15 cellular contexts compared by ENCODE assay signal in the genomic region with DNA sequence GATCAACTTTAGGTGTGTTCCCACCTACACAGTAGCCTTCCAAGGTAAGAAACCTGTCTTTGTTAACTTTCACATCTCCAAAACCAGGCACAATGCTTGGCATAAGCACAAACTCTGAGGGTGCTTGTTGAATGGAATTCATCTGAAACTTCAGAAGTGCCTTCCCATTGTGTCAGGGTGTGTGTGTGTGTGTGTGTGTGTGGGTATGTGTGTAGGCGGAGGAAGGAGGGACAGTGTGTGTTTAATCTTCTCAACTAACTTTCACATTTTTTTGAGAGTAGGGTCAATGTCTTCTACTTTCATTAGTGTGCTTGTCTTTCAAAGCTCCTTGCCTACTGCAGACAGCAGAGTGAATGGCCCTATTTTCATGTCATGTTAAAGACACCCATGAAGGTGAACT. TPM values are rescaled to one million over a fixed set of nuclear protein-coding genes. Genes with fewer than 3 reads are reported as not detected.
DNase-seq lines count a peak whose midpoint lies in the region; ATAC-seq lines count a peak whose summit lies in the region.
"Had no signal": no experiment of that assay in that cellular context is flagged by ENCODE, and none has a peak within 500 bp of the region (broad histone marks: within the 10 kb centered on the region; RNA-seq: fewer than 3 reads in every experiment).

No MANE protein-coding gene starts in this region.

- no peak overlapping the region for H3K27ac Mint-ChIP-seq in stimulated activated naive CD8-positive, alpha-beta T cell treated with anti-CD3 and anti-CD28 coated beads, Interleukin-15, amount 100 ng/mL, for 72 hours
- peak overlapping the region; percentile 52 for H3K27ac Mint-ChIP-seq in activated T-helper 1 cell treated with anti-CD3 and anti-CD28 coated beads, Interleukin-12 subunit alpha, Interleukin-12 subunit beta, Interleukin-2, Interleukin-4 antibody, amounts not matched to agents 30 ng/mL and 10 ng/mL and 1 ng/mL, durations not matched to agents 14 hours and 24 hours and 36 hours
- H3K27ac Mint-ChIP-seq in stimulated activated naive B cell treated with anti-CD40 and anti-IgM and Interleukin-4, amounts not matched to agents 10 μg/mL and 1 μg/mL and 100 μg/mL, for 72 hours, result no peak overlapping the region
- no peak overlapping the region for H3K27ac Mint-ChIP-seq in stimulated activated effector memory CD8-positive, alpha-beta T cell treated with anti-CD3 and anti-CD28 coated beads, Interleukin-12 subunit alpha, Interleukin-12 subunit beta, amount 100 ng/mL, for 72 hours
- H3K27ac Mint-ChIP-seq: CD4-positive, alpha-beta T cell; HFFc6 had no signal

- intact Hi-C loops in activated T-helper 1 cell treated with anti-CD3 and anti-CD28 coated beads, Interleukin-12 subunit alpha, Interleukin-12 subunit beta, Interleukin-2, Interleukin-4 antibody, amounts not matched to agents 30 ng/mL and 10 ng/mL and 1 ng/mL, durations not matched to agents 14 hours and 24 hours and 36 hours (cut with micrococcal nuclease), result no loop called here

- H3K4me1 Mint-ChIP-seq in stimulated activated naive CD8-positive, alpha-beta T cell treated with anti-CD3 and anti-CD28 coated beads, Interleukin-15, amount 100 ng/mL, for 72 hours, result peaks cover 16% of the 10 kb centered on the region
- H3K4me1 Mint-ChIP-seq in activated T-helper 1 cell treated with anti-CD3 and anti-CD28 coated beads, Interleukin-12 subunit alpha, Interleukin-12 subunit beta, Interleukin-2, Interleukin-4 antibody, amounts not matched to agents 30 ng/mL and 10 ng/mL and 1 ng/mL, durations not matched to agents 14 hours and 24 hours and 36 hours (ENCODE audit: low read depth), result peaks cover 42% of the 10 kb centered on the region
- peaks cover 13 to 22% of the 10 kb centered on the region in 2 donors for H3K4me1 Mint-ChIP-seq in stimulated activated naive B cell treated with anti-CD40 and anti-IgM and Interleukin-4, amounts not matched to agents 10 μg/mL and 1 μg/mL and 100 μg/mL, for 72 hours
- H3K4me1 Mint-ChIP-seq in stimulated activated effector memory CD8-positive, alpha-beta T cell treated with anti-CD3 and anti-CD28 coated beads, Interleukin-12 subunit alpha, Interleukin-12 subunit beta, amount 100 ng/mL, for 72 hours, result peaks cover 6% of the 10 kb centered on the region

- peaks cover 0 to 7% of the 10 kb centered on the region in 2 donors for H3K9me3 Mint-ChIP-seq in stimulated activated naive CD8-positive, alpha-beta T cell treated with anti-CD3 and anti-CD28 coated beads, Interleukin-15, amount 100 ng/mL, for 72 hours
- H3K9me3 Mint-ChIP-seq in activated T-helper 1 cell treated with anti-CD3 and anti-CD28 coated beads, Interleukin-12 subunit alpha, Interleukin-12 subunit beta, Interleukin-2, Interleukin-4 antibody, amounts not matched to agents 30 ng/mL and 10 ng/mL and 1 ng/mL, durations not matched to agents 14 hours and 24 hours and 36 hours, result peaks cover 4% of the 10 kb centered on the region
- peaks cover 4 to 5% of the 10 kb centered on the region in 2 donors for H3K9me3 Mint-ChIP-seq in stimulated activated naive B cell treated with anti-CD40 and anti-IgM and Interleukin-4, amounts not matched to agents 10 μg/mL and 1 μg/mL and 100 μg/mL, for 72 hours
- H3K9me3 Mint-ChIP-seq in stimulated activated effector memory CD8-positive, alpha-beta T cell treated with anti-CD3 and anti-CD28 coated beads, Interleukin-12 subunit alpha, Interleukin-12 subunit beta, amount 100 ng/mL, for 72 hours, result no peaks in the 10 kb centered on the region
- H3K9me3 Mint-ChIP-seq: HFFc6 had no signal

- H3K27me3 Mint-ChIP-seq in stimulated activated naive CD8-positive, alpha-beta T cell treated with anti-CD3 and anti-CD28 coated beads, Interleukin-15, amount 100 ng/mL, for 72 hours, result no peaks in the 10 kb centered on the region
- H3K27me3 Mint-ChIP-seq in activated T-helper 1 cell treated with anti-CD3 and anti-CD28 coated beads, Interleukin-12 subunit alpha, Interleukin-12 subunit beta, Interleukin-2, Interleukin-4 antibody, amounts not matched to agents 30 ng/mL and 10 ng/mL and 1 ng/mL, durations not matched to agents 14 hours and 24 hours and 36 hours (ENCODE audit: insufficient read depth), result peaks cover 2% of the 10 kb centered on the region
- H3K27me3 Mint-ChIP-seq in stimulated activated naive B cell treated with anti-CD40 and anti-IgM and Interleukin-4, amounts not matched to agents 10 μg/mL and 1 μg/mL and 100 μg/mL, for 72 hours, result no peaks in the 10 kb centered on the region
- H3K27me3 Mint-ChIP-seq: CD4-positive, alpha-beta T cell had no signal

- H3K4me3 Mint-ChIP-seq in stimulated activated naive CD8-positive, alpha-beta T cell treated with anti-CD3 and anti-CD28 coated beads, Interleukin-15, amount 100 ng/mL, for 72 hours, result no peak overlapping the region
- H3K4me3 Mint-ChIP-seq in activated T-helper 1 cell treated with anti-CD3 and anti-CD28 coated beads, Interleukin-12 subunit alpha, Interleukin-12 subunit beta, Interleukin-2, Interleukin-4 antibody, amounts not matched to agents 30 ng/mL and 10 ng/mL and 1 ng/mL, durations not matched to agents 14 hours and 24 hours and 36 hours, result no peak overlapping the region
- no peak overlapping the region for H3K4me3 Mint-ChIP-seq in stimulated activated naive B cell treated with anti-CD40 and anti-IgM and Interleukin-4, amounts not matched to agents 10 μg/mL and 1 μg/mL and 100 μg/mL, for 72 hours
- no peak overlapping the region for H3K4me3 Mint-ChIP-seq in stimulated activated effector memory CD8-positive, alpha-beta T cell treated with anti-CD3 and anti-CD28 coated beads, Interleukin-12 subunit alpha, Interleukin-12 subunit beta, amount 100 ng/mL, for 72 hours
- H3K4me3 Mint-ChIP-seq: CD4-positive, alpha-beta T cell; HFFc6 had no signal

- no peak for DNase-seq in stimulated activated naive CD8-positive, alpha-beta T cell treated with anti-CD3 and anti-CD28 coated beads, Interleukin-15, amount 100 ng/mL, for 72 hours
- no peak for DNase-seq in stimulated activated naive CD8-positive, alpha-beta T cell treated with anti-CD3 and anti-CD28 coated beads, Interleukin-15, Interleukin-2, amounts not matched to agents 100 U/mL and 50 U/mL, for 24 hours
- DNase-seq in activated T-helper 1 cell treated with anti-CD3 and anti-CD28 coated beads, Interleukin-12 subunit alpha, Interleukin-12 subunit beta, Interleukin-2, Interleukin-4 antibody, amounts not matched to agents 30 ng/mL and 10 ng/mL and 1 ng/mL, durations not matched to agents 14 hours and 24 hours and 36 hours (ENCODE audit: low spot score), result no peak
- no peak for DNase-seq in stimulated activated naive B cell treated with anti-CD40 and anti-IgM and Interleukin-4, amounts not matched to agents 10 μg/mL and 1 μg/mL and 100 μg/mL, for 72 hours
- no peak for DNase-seq in stimulated activated effector memory CD8-positive, alpha-beta T cell treated with anti-CD3 and anti-CD28 coated beads, Interleukin-12 subunit alpha, Interleukin-12 subunit beta, amount 100 ng/mL, for 72 hours (ENCODE audit: low spot score in 2 of 2)
- no peak for DNase-seq in CD1c-positive myeloid dendritic cell (ENCODE audit: extremely low spot score)
- DNase-seq: ACHN; BE2C; C1 segment of cervical spinal cord; Caco-2; CD4-positive, alpha-beta T cell; GM23248; HCEC 1CT; HFFc6 had no signal

- H3K36me3 Mint-ChIP-seq in activated T-helper 1 cell treated with anti-CD3 and anti-CD28 coated beads, Interleukin-12 subunit alpha, Interleukin-12 subunit beta, Interleukin-2, Interleukin-4 antibody, amounts not matched to agents 30 ng/mL and 10 ng/mL and 1 ng/mL, durations not matched to agents 14 hours and 24 hours and 36 hours (ENCODE audit: low read depth), result peaks cover 19% of the 10 kb centered on the region
- peaks cover 7 to 8% of the 10 kb centered on the region in 2 donors for H3K36me3 Mint-ChIP-seq in stimulated activated naive B cell treated with anti-CD40 and anti-IgM and Interleukin-4, amounts not matched to agents 10 μg/mL and 1 μg/mL and 100 μg/mL, for 72 hours
- no peaks in the 10 kb centered on the region for H3K36me3 Mint-ChIP-seq in stimulated activated effector memory CD8-positive, alpha-beta T cell treated with anti-CD3 and anti-CD28 coated beads, Interleukin-12 subunit alpha, Interleukin-12 subunit beta, amount 100 ng/mL, for 72 hours

- peak; percentile 7 for ATAC-seq in stimulated activated naive CD8-positive, alpha-beta T cell treated with anti-CD3 and anti-CD28 coated beads, Interleukin-15, amount 100 ng/mL, for 72 hours
- ATAC-seq in stimulated activated naive CD8-positive, alpha-beta T cell treated with anti-CD3 and anti-CD28 coated beads, Interleukin-15, Interleukin-2, amounts not matched to agents 100 U/mL and 50 U/mL, for 24 hours, result no peak
- peak; percentile 19 to 54 for ATAC-seq in stimulated activated naive B cell treated with anti-CD40 and anti-IgM and Interleukin-4, amounts not matched to agents 10 μg/mL and 1 μg/mL and 100 μg/mL, for 72 hours (replicated peaks)
- ATAC-seq in stimulated activated effector memory CD8-positive, alpha-beta T cell treated with anti-CD3 and anti-CD28 coated beads, Interleukin-12 subunit alpha, Interleukin-12 subunit beta, amount 100 ng/mL, for 72 hours, result no peak
- ATAC-seq: HepG2 had no signal

RNA-seq across cellular contexts. Expression of gene PDE7B, which starts 45.6 kb away (rescaled TPM):
- 10.7 and 11.1 TPM in 2 replicates for total RNA-seq in activated T-helper 1 cell treated with anti-CD3 and anti-CD28 coated beads, Interleukin-12 subunit alpha, Interleukin-12 subunit beta, Interleukin-2, Interleukin-4 antibody, amounts not matched to agents 30 ng/mL and 10 ng/mL and 1 ng/mL, durations not matched to agents 14 hours and 24 hours and 36 hours
- total RNA-seq: Caco-2, HepG2 had no signal

Comparison
In these comparisons a context has a peak if more than half of its experiments do, and no peak if none do; other contexts are left out.
1. ATAC-seq: peak in stimulated activated naive CD8-positive, alpha-beta T cell treated with anti-CD3 and anti-CD28 coated beads, Interleukin-15, amount 100 ng/mL, for 72 hours (single experiment) and stimulated activated naive B cell treated with anti-CD40 and anti-IgM and Interleukin-4, amounts not matched to agents 10 μg/mL and 1 μg/mL and 100 μg/mL, for 72 hours (2 of 2); none in stimulated activated naive CD8-positive, alpha-beta T cell treated with anti-CD3 and anti-CD28 coated beads, Interleukin-15, Interleukin-2, amounts not matched to agents 100 U/mL and 50 U/mL, for 24 hours (single experiment) and stimulated activated effector memory CD8-positive, alpha-beta T cell treated with anti-CD3 and anti-CD28 coated beads, Interleukin-12 subunit alpha, Interleukin-12 subunit beta, amount 100 ng/mL, for 72 hours (single experiment).